10 cellular contexts compared by ENCODE assay signal in the genomic region with DNA sequence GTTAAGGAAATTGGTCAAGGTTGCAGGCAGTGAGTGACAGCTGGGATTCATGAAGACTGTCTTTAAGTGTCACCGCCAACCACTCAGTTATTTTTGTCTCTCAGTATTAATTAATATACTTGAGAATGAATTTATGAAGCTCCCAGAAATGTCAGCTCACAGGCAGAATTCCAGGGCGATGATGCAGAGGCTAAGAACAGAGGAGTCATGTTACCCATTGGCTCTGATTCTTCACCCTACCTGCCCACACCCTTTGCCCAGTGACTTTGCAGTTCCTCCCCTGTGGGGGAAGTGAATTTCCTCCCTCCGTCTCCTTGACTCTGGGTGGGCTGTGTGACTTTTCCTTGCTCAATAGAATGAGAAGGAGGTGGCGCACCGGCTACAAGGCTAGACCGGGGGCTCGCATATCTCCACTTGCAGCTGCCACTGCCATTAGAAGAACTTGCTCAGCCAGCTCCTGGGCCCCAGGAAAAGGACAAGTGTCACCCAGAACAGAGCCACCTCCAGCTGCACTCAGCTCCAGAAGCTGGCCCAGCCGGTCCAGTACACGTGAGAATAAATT.
DNase-seq lines count a peak whose midpoint lies in the region; ATAC-seq, FAIRE-seq and TF ChIP-seq lines count a peak whose summit lies in the region.
"Had no signal": no experiment of that assay in that cellular context is flagged by ENCODE, and none has a peak within 500 bp of the region (broad histone marks: within the 10 kb centered on the region; RNA-seq: fewer than 3 reads in every experiment).

No MANE protein-coding gene starts in this region.

- no peaks in the 10 kb centered on the region for H3F3A ChIP-seq in smooth muscle cell (ENCODE audit: low read depth)

- WGBS in K562 (ENCODE audit: insufficient coverage, low coverage, missing lambda C conversion rate), result 4% methylated on average over 9 of the region's 9 CpGs
- 57% methylated on average over 9 of the region's 9 CpGs for WGBS in smooth muscle cell (ENCODE audit: low lambda C conversion rate)

- peaks cover 43% of the 10 kb centered on the region for H3K27me3 Mint-ChIP-seq in activated T-cell treated with anti-CD3 and anti-CD28 coated beads, Interleukin-2, amount 50 U/mL, for 4 hours (ENCODE audit: low read depth)

- H3K4me3 Mint-ChIP-seq in activated T-cell treated with anti-CD3 and anti-CD28 coated beads, Interleukin-2, amount 50 U/mL, for 4 hours, result no peak overlapping the region
- H3K4me3 Mint-ChIP-seq: immature natural killer cell had no signal

- H3K27ac ChIP-seq in K562 (ENCODE audit: extremely low read depth, low read depth, low read length) (no peak overlapping the region), smooth muscle cell (ENCODE audit: low read depth) (peak overlapping the region; percentile 21)
- H3K27ac ChIP-seq: coronary artery had no signal

- no peaks in the 10 kb centered on the region for H3K9me3 ChIP-seq in K562 (replicated peaks; ENCODE audit: control insufficient read depth, insufficient read depth, low read depth, low read length)
- no peaks in the 10 kb centered on the region for H3K9me3 ChIP-seq in smooth muscle cell (replicated peaks; ENCODE audit: low read depth)

- H3K27me3 ChIP-seq in K562 (ENCODE audit: control insufficient read depth in 2 of 2, insufficient read depth in 2 of 2, low read length in 2 of 2) (peaks cover 32 to 51% of the 10 kb centered on the region in 2 experiments), smooth muscle cell (ENCODE audit: low read depth) (no peaks in the 10 kb centered on the region)

- in situ Hi-C loops in K562 (cut with MboI), result no loop called here

- no peak for TF ChIP-seq EP300 in K562 (IDR thresholded peaks at IDR 0.05; ENCODE audit: low read length)

- BruUV-seq in K562 (replicated peaks; lab: Mats Ljungman, UMichigan), result no TSS peak

- intact Hi-C loops in K562 (cut with micrococcal nuclease), result no loop called here

- H3K9me3 Mint-ChIP-seq in activated T-cell treated with anti-CD3 and anti-CD28 coated beads, Interleukin-2, amount 50 U/mL, for 4 hours, result no peaks in the 10 kb centered on the region

- H3K36me3 ChIP-seq in K562 (ENCODE audit: control insufficient read depth, insufficient read depth, low read length) (no peaks in the 10 kb centered on the region), smooth muscle cell (ENCODE audit: low read depth) (no peaks in the 10 kb centered on the region)

- TF ChIP-seq POLR2A in K562 (conservative IDR thresholded peaks at IDR 0.05), result no peak

- H3K79me2 ChIP-seq in K562 (ENCODE audit: control insufficient read depth, insufficient read depth, low read length) (no peaks in the 10 kb centered on the region), smooth muscle cell (ENCODE audit: low read depth) (no peaks in the 10 kb centered on the region)

- DNase-seq in HPDE6-E6E7 (ENCODE audit: extremely low spot score), result peak; percentile 54
- no peak for DNase-seq in K562 (ENCODE audit: extremely low read depth in 1 of 4, low spot score in 3 of 4)
- DNase-seq in iPS DF 19.7 (ENCODE audit: low read depth, low spot score), result peak; percentile 67
- no peak for DNase-seq in smooth muscle cell (lab: John Stamatoyannopoulos, UW; ENCODE audit: unreplicated experiment)
- DNase-seq in activated naive CD4-positive, alpha-beta T cell treated with anti-CD3 and anti-CD28 coated beads, Interleukin-2, amount 50 U/mL, for 16 hours, result no peak
- DNase-seq in activated T-cell treated with anti-CD3 and anti-CD28 coated beads, Interleukin-2, amount 50 U/mL, for 4 hours, result no peak
- DNase-seq: immature natural killer cell had no signal

- no peaks in the 10 kb centered on the region for H3K4me1 ChIP-seq in K562 (replicated peaks in 1 of 2; ENCODE audit: control insufficient read depth in 2 of 2, insufficient read depth in 2 of 2, low read length in 2 of 2)
- H3K4me1 ChIP-seq in smooth muscle cell (ENCODE audit: low read depth), result no peaks in the 10 kb centered on the region

- H3K9me1 ChIP-seq in K562 (ENCODE audit: control insufficient read depth, insufficient read depth, low read length), result no peaks in the 10 kb centered on the region

- no peak for ATAC-seq in K562
- ATAC-seq in GM18868 (IDR thresholded peaks at IDR 0.05; ENCODE audit: unreplicated experiment), result no peak
- ATAC-seq in activated T-cell treated with anti-CD3 and anti-CD28 coated beads, Interleukin-2, amount 50 U/mL, for 4 hours, result no peak
- ATAC-seq in HG03439 (IDR thresholded peaks at IDR 0.05; ENCODE audit: unreplicated experiment), result no peak

- no peak for TF ChIP-seq RAD21 in K562 (CRISPR knock-in tag; conservative IDR thresholded peaks at IDR 0.05 in 1 of 2, IDR thresholded peaks at IDR 0.05 in 1 of 2)

- H3K36me3 Mint-ChIP-seq in activated T-cell treated with anti-CD3 and anti-CD28 coated beads, Interleukin-2, amount 50 U/mL, for 4 hours (ENCODE audit: insufficient read depth), result no peaks in the 10 kb centered on the region
- H3K36me3 Mint-ChIP-seq: immature natural killer cell had no signal

- H4K20me1 ChIP-seq in K562 (replicated peaks; ENCODE audit: control insufficient read depth, insufficient read depth, low read length), result no peaks in the 10 kb centered on the region
- H4K20me1 ChIP-seq in smooth muscle cell (ENCODE audit: low read depth), result no peaks in the 10 kb centered on the region

- CTCF ChIA-PET in K562 (lab: Yijun Ruan, JAX; ENCODE audit: low intra/inter-chr PET ratio), result no interaction called here

- no peak overlapping the region for H3K4me3 ChIP-seq in K562
- no peak overlapping the region for H3K4me3 ChIP-seq in smooth muscle cell
- H3K4me3 ChIP-seq: coronary artery had no signal

- H3K4me2 ChIP-seq in K562 (ENCODE audit: insufficient read depth, low read length) (no peak overlapping the region), smooth muscle cell (peak overlapping the region; percentile 74)

- H3K9ac ChIP-seq in K562 (ENCODE audit: insufficient read depth in 1 of 2, low read depth in 2 of 2, low read length in 2 of 2), result no peak overlapping the region
- H3K9ac ChIP-seq in smooth muscle cell (ENCODE audit: low read depth), result no peak overlapping the region

- TF ChIP-seq CTCF in K562 (IDR thresholded peaks at IDR 0.05 in 2 of 3, conservative IDR thresholded peaks at IDR 0.05 in 1 of 3; ENCODE audit: insufficient read depth in 2 of 3, low read depth in 1 of 3, low read length in 3 of 3) (no peak), smooth muscle cell (IDR thresholded peaks at IDR 0.05; ENCODE audit: borderline replicate concordance, insufficient read depth, poor library complexity, severe bottlenecking) (no peak)

- no peak for FAIRE-seq in K562 (lab: Jason Lieb, UNC)

- peaks cover 5% of the 10 kb centered on the region for H3K4me1 Mint-ChIP-seq in activated T-cell treated with anti-CD3 and anti-CD28 coated beads, Interleukin-2, amount 50 U/mL, for 4 hours (ENCODE audit: low read depth)
- H3K4me1 Mint-ChIP-seq: immature natural killer cell had no signal

- H2AFZ ChIP-seq in K562 (ENCODE audit: low read depth, low read length) (no peak overlapping the region), smooth muscle cell (ENCODE audit: low read depth) (no peak overlapping the region)

- POLR2A ChIA-PET in K562 (lab: Yijun Ruan, JAX), result interaction anchor here (0.7 kb wide), 1 partner anchor 58 kb away, joined by 3 read pairs; no protein-coding TSS in a partner anchor

TF ChIP-seq in K562, 482 proteins besides CTCF, POLR2A, EP300 and RAD21:
- TF ChIP-seq NFE2 (IDR thresholded peaks at IDR 0.05; ENCODE audit: low read depth), result peak; percentile 11; the same call in 1 of the 2 replicates
- TF ChIP-seq STAT5B (CRISPR knock-in tag; IDR thresholded peaks at IDR 0.05), result no peak
- no peak for TF ChIP-seq ELK1 (CRISPR knock-in tag; IDR thresholded peaks at IDR 0.05)

Comparison
In these comparisons a context has a peak if more than half of its experiments do, and no peak if none do; other contexts are left out.
1. DNase-seq: peak in HPDE6-E6E7 (single experiment) and iPS DF 19.7 (single experiment); none in K562 (0 of 4), smooth muscle cell (single experiment), activated naive CD4-positive, alpha-beta T cell treated with anti-CD3 and anti-CD28 coated beads, Interleukin-2, amount 50 U/mL, for 16 hours (single experiment) and activated T-cell treated with anti-CD3 and anti-CD28 coated beads, Interleukin-2, amount 50 U/mL, for 4 hours (single experiment).